20 cellular contexts compared by ENCODE assay signal in genomic region chr13:94280357-94280756, GRCh38.
DNase-seq lines count a peak whose midpoint lies in the region; ATAC-seq, FAIRE-seq and TF ChIP-seq lines count a peak whose summit lies in the region.
"Had no signal": no experiment of that assay in that cellular context is flagged by ENCODE, and none has a peak within 500 bp of the region (broad histone marks: within the 10 kb centered on the region; RNA-seq: fewer than 3 reads in every experiment).

No MANE protein-coding gene starts in this region.

- peak; percentile 10 for DNase-seq in H54 (ENCODE audit: insufficient read length, low spot score)
- DNase-seq in adipocyte (ENCODE audit: low read depth), result peak; percentile 35
- DNase-seq in glomerular visceral epithelial cell (ENCODE audit: extremely low spot score), result peak; percentile 53
- peak; percentile 7 for DNase-seq in smooth muscle cell of the brain vasculature (ENCODE audit: low read depth, low spot score)
- no peak for DNase-seq in T1000 (lab: John Stamatoyannopoulos, UW)
- DNase-seq in pancreas, result no peak
- DNase-seq: Calu3; CD4-positive, alpha-beta T cell; DMS53; NCI-H1092; NCI-H1694; NCI-H2107; NCI-H226; NCI-H524 treated with DMSO at 0.1 percent for 48 hours; SHP77 treated with DMSO at 0.1 percent for 48 hours had no signal

- TF ChIP-seq CTCF in pancreas (IDR thresholded peaks at IDR 0.05), result no peak

- TF ChIP-seq POLR2A in H54 (IDR thresholded peaks at IDR 0.05; ENCODE audit: low read depth, low read length), result no peak

- FAIRE-seq in H54 (lab: Jason Lieb, UNC) (peak; percentile 93), pancreas (lab: Jason Lieb, UNC) (no peak)
- FAIRE-seq: HepG2 had no signal

- ATAC-seq in HG03521 (IDR thresholded peaks at IDR 0.05; ENCODE audit: unreplicated experiment) (no peak), pancreas (no peak)
- ATAC-seq: HepG2, SK-N-SH treated with all-trans-retinoic acid at 6 μM for 48 hours had no signal

- H3K4me1 ChIP-seq in adipocyte (ENCODE audit: control insufficient read depth, insufficient read depth, low read length) (no peaks in the 10 kb centered on the region), pancreas (no peaks in the 10 kb centered on the region)
- H3K4me1 ChIP-seq: HAP-1 had no signal

- H3K27me3 ChIP-seq in adipocyte (replicated peaks; ENCODE audit: control insufficient read depth, insufficient read depth, low read length), result no peaks in the 10 kb centered on the region
- H3K27me3 ChIP-seq in pancreas, result no peaks in the 10 kb centered on the region

- no peak overlapping the region for H3K27ac ChIP-seq in pancreas
- H3K27ac ChIP-seq: KMS-11 had no signal

- no peaks in the 10 kb centered on the region for H3K9me3 ChIP-seq in adipocyte (ENCODE audit: control insufficient read depth, low read length)
- H3K9me3 ChIP-seq in pancreas, result no peaks in the 10 kb centered on the region
- H3K9me3 ChIP-seq: HAP-1 had no signal

- 68 to 69% methylated on average over 3 of the region's 3 CpGs for WGBS in pancreas, 2 donors

- H3K36me3 ChIP-seq in adipocyte (ENCODE audit: control insufficient read depth, insufficient read depth, low read length, severe bottlenecking), result no peaks in the 10 kb centered on the region
- no peaks in the 10 kb centered on the region for H3K36me3 ChIP-seq in pancreas
- H3K36me3 ChIP-seq: HAP-1 had no signal

- intact Hi-C loops in pancreas (cut with DNase I), result no loop called here

- H3K9ac ChIP-seq in adipocyte (ENCODE audit: low read length), result no peak overlapping the region
- H3K9ac ChIP-seq: KMS-11 had no signal

- H3K4me3 ChIP-seq in adipocyte (ENCODE audit: low read length), result no peak overlapping the region
- no peak overlapping the region for H3K4me3 ChIP-seq in pancreas
- H3K4me3 ChIP-seq: HAP-1 had no signal

Comparison
In these comparisons a context has a peak if more than half of its experiments do, and no peak if none do; other contexts are left out.
1. DNase-seq: peak in H54 (single experiment), adipocyte (single experiment), glomerular visceral epithelial cell (single experiment) and smooth muscle cell of the brain vasculature (single experiment); none in T1000 (single experiment) and pancreas (0 of 6).